8 cellular contexts compared by ENCODE assay signal in genomic region chr15:84716036-84716732, GRCh38. TPM values are rescaled to one million over a fixed set of nuclear protein-coding genes. Genes with fewer than 3 reads are reported as not detected.
DNase-seq lines count a peak whose midpoint lies in the region; ATAC-seq, FAIRE-seq and TF ChIP-seq lines count a peak whose summit lies in the region.

Gene SEC11A, minus strand, starts transcription at chr15:84716139. Its CDS starts 64 bp downstream, at chr15:84716075.

- peaks cover 10% of the 10 kb centered on the region for H3K4me1 ChIP-seq in smooth muscle cell (ENCODE audit: low read depth)

- peak within 1 kb of the TSS; percentile 95 for H3K4me2 ChIP-seq in smooth muscle cell

- peaks cover 8% of the 10 kb centered on the region for H3F3A ChIP-seq in smooth muscle cell (ENCODE audit: low read depth)

- peak within 1 kb of the TSS; percentile 77 for H3K9ac ChIP-seq in smooth muscle cell (ENCODE audit: low read depth)

- H2AFZ ChIP-seq in smooth muscle cell (ENCODE audit: low read depth), result peak within 1 kb of the TSS; percentile 96

- under 1% methylated on average over 49 of the region's 57 CpGs for WGBS in smooth muscle cell (ENCODE audit: low lambda C conversion rate)

- in situ Hi-C loops in ACHN (cut with HindIII; ENCODE audit: low pct_ligation_motif_present, low pct_unique_long_range_greater_than_20kb, low sequenced_read_pairs), result no loop called here

- no peaks in the 10 kb centered on the region for H3K9me3 ChIP-seq in smooth muscle cell (replicated peaks; ENCODE audit: low read depth)

- H3K36me3 ChIP-seq in bronchial epithelial cell (ENCODE audit: control insufficient read depth, insufficient read depth, low read length) (peaks cover under 1% of the 10 kb centered on the region), smooth muscle cell (ENCODE audit: low read depth) (no peaks in the 10 kb centered on the region)

- H3K4me3 ChIP-seq in WI38 (ENCODE audit: low read depth, low read length) (peak within 1 kb of the TSS; percentile 77), bronchial epithelial cell (ENCODE audit: low read depth, low read length) (peak within 1 kb of the TSS; percentile 95), smooth muscle cell (peak within 1 kb of the TSS; percentile 77)

- TF ChIP-seq CTCF in WI38 (IDR thresholded peaks at IDR 0.05; ENCODE audit: low read depth, low read length) (no peak), bronchial epithelial cell (IDR thresholded peaks at IDR 0.05; ENCODE audit: insufficient read depth, low read length, severe bottlenecking) (no peak), smooth muscle cell (IDR thresholded peaks at IDR 0.05; ENCODE audit: borderline replicate concordance, insufficient read depth, poor library complexity, severe bottlenecking) (no peak)

- no peaks in the 10 kb centered on the region for H3K27me3 ChIP-seq in bronchial epithelial cell (ENCODE audit: control insufficient read depth, insufficient read depth, low read length)
- no peaks in the 10 kb centered on the region for H3K27me3 ChIP-seq in smooth muscle cell (ENCODE audit: low read depth)

- peaks cover 39% of the 10 kb centered on the region for H4K20me1 ChIP-seq in smooth muscle cell (ENCODE audit: low read depth)

- DNase-seq in ACHN (peak; percentile 92), NCI-H2227 (lab: John Stamatoyannopoulos, UW; ENCODE audit: unreplicated experiment) (peak; percentile 91), bronchial epithelial cell (ENCODE audit: low read depth) (peak; percentile 92), iPS-NIHi7 (ENCODE audit: extremely low spot score) (peak; percentile 98), smooth muscle cell (lab: John Stamatoyannopoulos, UW; ENCODE audit: unreplicated experiment) (peak; percentile 97)

- peak; percentile 84 for ATAC-seq in GM18873 (IDR thresholded peaks at IDR 0.05; ENCODE audit: low FRiP score, unreplicated experiment)
- peak; percentile 94 for ATAC-seq in HG03139 (IDR thresholded peaks at IDR 0.05; ENCODE audit: unreplicated experiment)

- H3K79me2 ChIP-seq in smooth muscle cell (ENCODE audit: low read depth), result peaks cover 50% of the 10 kb centered on the region

- no peak for FAIRE-seq in bronchial epithelial cell (lab: Jason Lieb, UNC)

- H3K27ac ChIP-seq in smooth muscle cell (ENCODE audit: low read depth), result peak within 1 kb of the TSS; percentile 72

RNA-seq across cellular contexts. Expression of gene SEC11A, which starts in this region (rescaled TPM):
- total RNA-seq in bronchial epithelial cell, result 220 and 247 TPM in 2 replicates
- total RNA-seq in smooth muscle cell, result 276 and 305 TPM in 2 replicates
- polyA plus RNA-seq in smooth muscle cell, result 228 and 236 TPM in 2 replicates

Comparison
In these comparisons a context has a peak if more than half of its experiments do, and no peak if none do; other contexts are left out.
1. Peak in every context shown above with its lines: DNase-seq, ATAC-seq, H3K4me3 ChIP-seq and H3K27ac ChIP-seq.